ENCODE assay signal across 8 cellular contexts in genomic region chr20:25042531-25043498, GRCh38. TPM values are rescaled to one million over a fixed set of nuclear protein-coding genes. Genes with fewer than 3 reads are reported as not detected.
DNase-seq lines count a peak whose midpoint lies in the region; ATAC-seq and TF ChIP-seq lines count a peak whose summit lies in the region.

No MANE protein-coding gene starts in this region.

- no peak overlapping the region for H3K4me3 Mint-ChIP-seq in activated CD8-positive, alpha-beta memory T cell treated with anti-CD3 and anti-CD28 coated beads, Interleukin-2, amount 10 ng/mL, durations not matched to agents 7 days and 5 days

- H3K36me3 Mint-ChIP-seq in activated CD8-positive, alpha-beta memory T cell treated with anti-CD3 and anti-CD28 coated beads, Interleukin-2, amount 10 ng/mL, durations not matched to agents 7 days and 5 days, result peaks cover 9% of the 10 kb centered on the region

- no peak overlapping the region for H3K4me3 ChIP-seq in right atrium auricular region

- no peaks in the 10 kb centered on the region for H3K9me3 ChIP-seq in right atrium auricular region

- H3K27ac ChIP-seq in right atrium auricular region (peak overlapping the region; percentile 94 to 96), temporal lobe (ENCODE audit: low read depth, low read length) (peak overlapping the region; percentile 89)

- DNase-seq in GF-D8 (lab: John Stamatoyannopoulos, UW) (peak; percentile 94), right atrium auricular region (ENCODE audit: low spot score) (no peak), DMS114 treated with DMSO at 0.1 percent for 48 hours (lab: John Stamatoyannopoulos, UW; ENCODE audit: unreplicated experiment) (no peak), NCI-H345 treated with DMSO at 0.1 percent for 48 hours (lab: John Stamatoyannopoulos, UW; ENCODE audit: unreplicated experiment) (no peak)
- DNase-seq in activated CD8-positive, alpha-beta memory T cell treated with anti-CD3 and anti-CD28 coated beads, Interleukin-2, amount 10 ng/mL, durations not matched to agents 7 days and 5 days, result peak; percentile 72

- H3K36me3 ChIP-seq in right atrium auricular region, result peaks cover 21% of the 10 kb centered on the region

- H3K9me3 Mint-ChIP-seq in activated CD8-positive, alpha-beta memory T cell treated with anti-CD3 and anti-CD28 coated beads, Interleukin-2, amount 10 ng/mL, durations not matched to agents 7 days and 5 days (ENCODE audit: low read depth), result no peaks in the 10 kb centered on the region

- H3K27me3 ChIP-seq in right atrium auricular region, result no peaks in the 10 kb centered on the region

- CTCF ChIA-PET in activated CD8-positive, alpha-beta memory T cell treated with anti-CD3 and anti-CD28 coated beads, Interleukin-2, amount 10 ng/mL, durations not matched to agents 7 days and 5 days (lab: Charles Lee), result interaction anchor here (1.1 to 1.5 kb wide), 2 partner anchors 9 to 136 kb away, joined by 3 read pairs; no protein-coding TSS in a partner anchor

- peaks cover 32% of the 10 kb centered on the region for H3K4me1 Mint-ChIP-seq in activated CD8-positive, alpha-beta memory T cell treated with anti-CD3 and anti-CD28 coated beads, Interleukin-2, amount 10 ng/mL, durations not matched to agents 7 days and 5 days

- no peak for TF ChIP-seq CTCF in right atrium auricular region (IDR thresholded peaks at IDR 0.05)

- peak overlapping the region; percentile 93 for H3K27ac Mint-ChIP-seq in activated CD8-positive, alpha-beta memory T cell treated with anti-CD3 and anti-CD28 coated beads, Interleukin-2, amount 10 ng/mL, durations not matched to agents 7 days and 5 days

- no peaks in the 10 kb centered on the region for H3K27me3 Mint-ChIP-seq in activated CD8-positive, alpha-beta memory T cell treated with anti-CD3 and anti-CD28 coated beads, Interleukin-2, amount 10 ng/mL, durations not matched to agents 7 days and 5 days

- peak; percentile 95 for ATAC-seq in GM21381 (IDR thresholded peaks at IDR 0.05; ENCODE audit: unreplicated experiment)
- ATAC-seq in HG03558 (IDR thresholded peaks at IDR 0.05; ENCODE audit: extremely low read depth, unreplicated experiment), result peak; percentile 96
- peak; percentile 88 for ATAC-seq in activated CD8-positive, alpha-beta memory T cell treated with anti-CD3 and anti-CD28 coated beads, Interleukin-2, amount 10 ng/mL, durations not matched to agents 7 days and 5 days

- peaks cover 0 to 98% of the 10 kb centered on the region in 2 donors for H3K4me1 ChIP-seq in right atrium auricular region

RNA-seq across cellular contexts. Expression of gene ACSS1, which starts 15.1 kb away (rescaled TPM):
- 10 to 100 TPM; 44.4 TPM for total RNA-seq in activated CD8-positive, alpha-beta memory T cell treated with anti-CD3 and anti-CD28 coated beads, Interleukin-2, amount 10 ng/mL, durations not matched to agents 7 days and 5 days
- total RNA-seq in right atrium auricular region (10 to 100 TPM; 25.6 to 26.4 TPM), temporal lobe (3.9 TPM)

RNA-seq across cellular contexts. Expression of gene VSX1, which starts 39.1 kb away (rescaled TPM):
- not detected for total RNA-seq in activated CD8-positive, alpha-beta memory T cell treated with anti-CD3 and anti-CD28 coated beads, Interleukin-2, amount 10 ng/mL, durations not matched to agents 7 days and 5 days
- total RNA-seq in right atrium auricular region (not detected), temporal lobe (under 0.01 TPM)

RNA-seq across cellular contexts. Expression of gene APMAP, which starts 50.3 kb away (rescaled TPM):
- total RNA-seq in activated CD8-positive, alpha-beta memory T cell treated with anti-CD3 and anti-CD28 coated beads, Interleukin-2, amount 10 ng/mL, durations not matched to agents 7 days and 5 days, result 10 to 100 TPM; 47.5 to 56.0 TPM
- total RNA-seq in right atrium auricular region (10 to 100 TPM; 30.3 to 30.5 TPM), temporal lobe (55.3 TPM)

Comparison
In these comparisons a context has a peak if more than half of its experiments do, and no peak if none do; other contexts are left out.
1. DNase-seq: peak in GF-D8 (single experiment) and activated CD8-positive, alpha-beta memory T cell treated with anti-CD3 and anti-CD28 coated beads, Interleukin-2, amount 10 ng/mL, durations not matched to agents 7 days and 5 days (single experiment); none in right atrium auricular region (single experiment), DMS114 treated with DMSO at 0.1 percent for 48 hours (single experiment) and NCI-H345 treated with DMSO at 0.1 percent for 48 hours (single experiment).
2. Peak in every context shown above with its lines, with median percentiles within 50 percentile points of each other: ATAC-seq.